18 cellular contexts compared by ENCODE assay signal in the genomic region with DNA sequence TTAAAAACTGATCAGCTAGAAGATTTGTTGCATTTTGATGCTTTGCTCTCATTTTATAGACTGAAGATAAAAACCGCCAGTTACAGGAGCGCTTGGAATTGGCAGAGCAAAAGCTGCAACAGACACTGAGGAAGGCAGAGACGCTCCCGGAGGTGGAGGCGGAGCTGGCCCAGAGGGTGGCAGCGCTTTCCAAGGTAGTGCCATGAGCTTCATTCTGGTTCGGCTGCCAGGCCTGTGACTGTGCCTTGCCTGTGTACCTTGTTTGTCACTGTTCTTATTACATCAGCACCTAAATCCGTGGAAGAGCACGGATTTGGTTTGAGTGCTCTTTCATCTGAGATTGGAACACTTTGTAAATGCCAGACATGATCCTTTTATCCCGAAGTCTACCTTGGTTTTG.
"Had no signal": no experiment of that assay in that cellular context is flagged by ENCODE, and none has a peak within 500 bp of the region (broad histone marks: within the 10 kb centered on the region; RNA-seq: fewer than 3 reads in every experiment).

No MANE protein-coding gene starts in this region.

- DNase-seq: activated CD4-positive, alpha-beta T cell treated with anti-CD3 and anti-CD28 coated beads, Interleukin-2, amount 50 U/mL, for 48 hours; activated naive CD4-positive, alpha-beta T cell treated with anti-CD3 and anti-CD28 coated beads for 36 hours; activated naive CD8-positive, alpha-beta T cell treated with anti-CD3 and anti-CD28 coated beads, Interleukin-2, amount 50 U/mL, for 24 hours; effector CD4-positive, alpha-beta T cell; esophagus squamous epithelium; immature natural killer cell; left colon; mucosa of descending colon; naive thymus-derived CD4-positive, alpha-beta T cell; stimulated activated naive CD8-positive, alpha-beta T cell treated with anti-CD3 and anti-CD28 coated beads, Interleukin-15, Interleukin-2, amounts not matched to agents 100 U/mL and 50 U/mL, for 24 hours; T-cell; T1000 had no signal

- H3K4me3 ChIP-seq: ascending aorta, breast epithelium, esophagus squamous epithelium, mucosa of descending colon, upper lobe of left lung had no signal

- ATAC-seq: activated naive CD8-positive, alpha-beta T cell treated with anti-CD3 and anti-CD28 coated beads, Interleukin-2, amount 50 U/mL, for 24 hours; activated T-helper 17 cell treated with anti-CD3 and anti-CD28 coated beads, Interleukin-2, amount 50 U/mL, for 72 hours; left colon; mucosa of descending colon; naive thymus-derived CD4-positive, alpha-beta T cell; sciatic nerve; stimulated activated naive CD8-positive, alpha-beta T cell treated with anti-CD3 and anti-CD28 coated beads, Interleukin-15, Interleukin-2, amounts not matched to agents 100 U/mL and 50 U/mL, for 24 hours; T-cell had no signal

- H3K27me3 ChIP-seq: ascending aorta, breast epithelium, esophagus squamous epithelium, upper lobe of left lung had no signal

- H3K27ac ChIP-seq: ascending aorta, breast epithelium, esophagus squamous epithelium, parathyroid adenoma, upper lobe of left lung had no signal

- H3K4me1 ChIP-seq: ascending aorta, breast epithelium, parathyroid adenoma had no signal

- H3K9me3 ChIP-seq: ascending aorta, breast epithelium, esophagus squamous epithelium, mucosa of descending colon, upper lobe of left lung had no signal
